22 cellular contexts compared by ENCODE assay signal in the genomic region with DNA sequence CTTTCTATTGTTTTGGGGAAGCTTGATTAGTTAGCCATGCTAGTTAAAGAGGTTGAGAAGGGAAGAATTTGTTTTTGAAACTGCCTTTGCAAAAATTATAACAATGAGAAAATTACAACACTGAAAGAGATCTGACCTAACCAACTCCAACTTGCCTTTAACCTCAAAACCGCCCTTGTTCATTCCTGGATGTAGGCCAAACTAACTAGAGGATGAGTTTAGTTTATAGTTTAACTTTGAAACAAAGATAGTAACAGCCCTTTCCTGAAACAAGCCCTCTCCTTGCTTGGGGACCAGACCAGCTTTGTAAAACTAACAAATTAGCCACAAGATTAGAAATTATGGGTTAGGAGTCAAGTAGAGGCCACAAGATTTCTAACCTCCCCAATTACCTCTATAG.
"Had no signal": no experiment of that assay in that cellular context is flagged by ENCODE, and none has a peak within 500 bp of the region (broad histone marks: within the 10 kb centered on the region; RNA-seq: fewer than 3 reads in every experiment).

No MANE protein-coding gene starts in this region.

- H3K27me3 ChIP-seq: SJSA1 had no signal

- H3K9me3 ChIP-seq: SJSA1 had no signal

- H3K4me1 ChIP-seq: SJSA1 had no signal

- H3K36me3 ChIP-seq: SJSA1 had no signal

- H3K4me3 ChIP-seq: SJSA1, SK-N-MC had no signal

- H3K27ac ChIP-seq: KMS-11, SJSA1, SK-N-MC had no signal

- DNase-seq: IMR-90, Kasumi-1, MV-4-11, NCI-H1048, NCI-H1105, NCI-H1417, NCI-H1436 treated with DMSO at 0.1 percent for 48 hours, NCI-H1694, NCI-H187 treated with DMSO at 0.1 percent for 48 hours, NCI-H2029 treated with DMSO at 0.1 percent for 48 hours, NCI-H2171 treated with DMSO at 0.1 percent for 48 hours, NCI-H345, NCI-H446 treated with DMSO at 0.1 percent for 48 hours, NCI-H510A treated with DMSO at 0.1 percent for 48 hours, NCI-H526, NCI-H82, Right ventricle myocardium superior, RPMI8226, SIG-M5 had no signal
